Comparison of ENCODE assay signal across 8 cellular contexts in the genomic region with DNA sequence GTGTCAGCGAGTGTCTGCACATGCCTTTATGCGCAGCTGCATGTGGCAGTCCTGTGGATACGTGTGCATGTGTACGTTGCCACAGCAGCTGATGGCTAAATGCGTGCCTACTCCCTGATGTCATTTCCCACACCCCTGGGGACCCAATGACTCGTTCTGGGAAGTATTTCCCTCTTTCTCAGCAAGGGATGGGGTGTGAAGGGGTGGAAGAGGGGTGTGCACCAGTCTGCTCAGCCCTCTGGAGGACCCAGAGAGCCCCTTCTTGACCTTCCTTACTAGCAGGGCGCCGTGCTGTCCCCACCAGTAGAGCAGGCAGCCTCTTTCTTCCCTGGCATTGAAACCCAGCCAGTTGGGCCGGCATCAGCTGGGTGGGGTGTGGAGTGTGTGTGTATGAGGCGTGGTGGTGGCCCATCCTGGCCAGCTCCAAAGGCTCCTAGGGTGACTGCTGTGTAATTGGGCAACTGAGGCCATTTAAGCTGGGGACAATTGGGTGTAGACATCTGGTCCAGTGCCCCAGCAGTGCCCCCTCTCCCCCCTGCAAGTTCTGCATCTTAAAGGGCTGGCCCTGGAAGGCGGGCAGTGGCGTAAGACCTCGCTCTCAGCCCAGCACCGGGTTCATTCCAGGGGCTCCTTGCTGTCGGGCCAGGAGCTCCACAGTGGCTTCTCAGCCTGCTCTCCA. TPM values are rescaled to one million over a fixed set of nuclear protein-coding genes. Genes with fewer than 3 reads are reported as not detected.
DNase-seq lines count a peak whose midpoint lies in the region; ATAC-seq, FAIRE-seq and TF ChIP-seq lines count a peak whose summit lies in the region.

No MANE protein-coding gene starts in this region.

- no peak overlapping the region for H2BK5ac ChIP-seq in mesendoderm (ENCODE audit: low read length)

- TF ChIP-seq CTCF in A549 (IDR thresholded peaks at IDR 0.05) (no peak), coronary artery (IDR thresholded peaks at IDR 0.05) (no peak), GM10248 (IDR thresholded peaks at IDR 0.05; ENCODE audit: control extremely low read depth, extremely low read depth, low read depth, missing control alignments) (no peak)

- H4K8ac ChIP-seq in mesendoderm (ENCODE audit: low read depth, low read length): no peak overlapping the region

- ATAC-seq in A549 (peak; percentile 85), HG03039 (IDR thresholded peaks at IDR 0.05; ENCODE audit: unreplicated experiment) (no peak)
- no peak for ATAC-seq in activated naive CD8-positive, alpha-beta T cell treated with anti-CD3 and anti-CD28 coated beads, Interleukin-2, amount 50 U/mL, for 24 hours

- H3K27me3 Mint-ChIP-seq in activated naive CD8-positive, alpha-beta T cell treated with anti-CD3 and anti-CD28 coated beads, Interleukin-2, amount 50 U/mL, for 24 hours: no peaks in the 10 kb centered on the region

- H3K79me1 ChIP-seq in mesendoderm (ENCODE audit: low read length): no peaks in the 10 kb centered on the region

- H3K23ac ChIP-seq in mesendoderm (ENCODE audit: low read length): no peak overlapping the region

- DNase-seq in A549 (ENCODE audit: low read depth in 1 of 2, low spot score in 1 of 2) (peak; percentile 96 to 98), LoVo (ENCODE audit: low spot score) (peak; percentile 14), coronary artery (ENCODE audit: low spot score) (peak; percentile 95), mesendoderm (peak; percentile 84), GM10248 (ENCODE audit: extremely low spot score) (no peak), G401 (ENCODE audit: low spot score) (no peak)
- DNase-seq in activated naive CD8-positive, alpha-beta T cell treated with anti-CD3 and anti-CD28 coated beads, Interleukin-2, amount 50 U/mL, for 24 hours: no peak

- H3K27ac ChIP-seq in A549 (peak overlapping the region; percentile 70 to 83), coronary artery (peak overlapping the region; percentile 86 to 93), mesendoderm (ENCODE audit: low read depth, low read length) (no peak overlapping the region)

- TF ChIP-seq EP300 in A549 (IDR thresholded peaks at IDR 0.05): peak; percentile 27 to 49; a peak in 3 of 5 replicates

- H3K27ac Mint-ChIP-seq in activated naive CD8-positive, alpha-beta T cell treated with anti-CD3 and anti-CD28 coated beads, Interleukin-2, amount 50 U/mL, for 24 hours: no peak overlapping the region

- H3K9me3 ChIP-seq in A549: no peaks in the 10 kb centered on the region

- POLR2A ChIA-PET in A549 (lab: Yijun Ruan, JAX) (interaction anchor here (0.7 to 2.2 kb wide), 3 partner anchors 20 to 135 kb away, joined by 3 to 14 read pairs (median 3); a partner anchor contains a TSS), GM10248 (lab: Yijun Ruan, JAX) (no interaction called here)

- H4K5ac ChIP-seq in mesendoderm (ENCODE audit: low read length): no peak overlapping the region

- H3K4me1 ChIP-seq in A549 (peaks cover 65% of the 10 kb centered on the region), mesendoderm (ENCODE audit: control insufficient read depth, low read depth, low read length) (peaks cover under 1% of the 10 kb centered on the region)

- no peak overlapping the region for H3K4me3 Mint-ChIP-seq in activated naive CD8-positive, alpha-beta T cell treated with anti-CD3 and anti-CD28 coated beads, Interleukin-2, amount 50 U/mL, for 24 hours

- no peaks in the 10 kb centered on the region for H3K27me3 ChIP-seq in mesendoderm (ENCODE audit: insufficient read depth, low read length, poor library complexity)

- no peak overlapping the region for H2BK15ac ChIP-seq in mesendoderm (replicated peaks; ENCODE audit: low read depth)

- H3K36me3 Mint-ChIP-seq in activated naive CD8-positive, alpha-beta T cell treated with anti-CD3 and anti-CD28 coated beads, Interleukin-2, amount 50 U/mL, for 24 hours (ENCODE audit: low read depth): no peaks in the 10 kb centered on the region

- no peaks in the 10 kb centered on the region for H3K36me3 ChIP-seq in mesendoderm (ENCODE audit: control insufficient read depth, insufficient read depth, low read length)

- CTCF ChIA-PET in A549 (lab: Yijun Ruan, JAX): interaction anchor here (0.8 to 23.4 kb wide), 11 partner anchors 9 to 299 kb away, joined by 3 to 394 read pairs (median 8); a partner anchor contains a TSS
- CTCF ChIA-PET in GM10248 (lab: Yijun Ruan, JAX): no interaction called here

- in situ Hi-C loops in G401 (cut with HindIII; ENCODE audit: low sequenced_read_pairs): no loop called here

- H3K9me3 Mint-ChIP-seq in activated naive CD8-positive, alpha-beta T cell treated with anti-CD3 and anti-CD28 coated beads, Interleukin-2, amount 50 U/mL, for 24 hours: no peaks in the 10 kb centered on the region

- WGBS in A549 (ENCODE audit: missing lambda C conversion rate): 44% methylated on average over 15 of the region's 15 CpGs
- WGBS in mesendoderm (ENCODE audit: extremely low coverage, insufficient coverage, low lambda C conversion rate): no CpG with 5 or more reads among the region's 15 CpGs

- H3K4me2 ChIP-seq in A549 (peak overlapping the region; percentile 55), mesendoderm (ENCODE audit: low read length) (no peak overlapping the region)

- no peak overlapping the region for H3K18ac ChIP-seq in mesendoderm (ENCODE audit: low read length)

- FAIRE-seq in A549 (lab: Jason Lieb, UNC): peak; percentile 98

- peaks cover 1% of the 10 kb centered on the region for H3K4me1 Mint-ChIP-seq in activated naive CD8-positive, alpha-beta T cell treated with anti-CD3 and anti-CD28 coated beads, Interleukin-2, amount 50 U/mL, for 24 hours

- H3K4me3 ChIP-seq in A549 (no peak overlapping the region), coronary artery (peak overlapping the region; percentile 34), mesendoderm (ENCODE audit: low read length) (no peak overlapping the region)

- no peak overlapping the region for H3K4ac ChIP-seq in mesendoderm (ENCODE audit: low read depth, low read length)

- no peak overlapping the region for H3K56ac ChIP-seq in mesendoderm (ENCODE audit: low read length)

- H2AK5ac ChIP-seq in mesendoderm (ENCODE audit: low read length): no peak overlapping the region

- TF ChIP-seq RAD21 in A549 (conservative IDR thresholded peaks at IDR 0.05 in 1 of 2, IDR thresholded peaks at IDR 0.05 in 1 of 2): no peak

- no peak overlapping the region for H3K9ac ChIP-seq in mesendoderm (ENCODE audit: low read length)

- TF ChIP-seq POLR2A in A549 (IDR thresholded peaks at IDR 0.05; ENCODE audit: low read length): no peak

- H3K79me2 ChIP-seq in mesendoderm (ENCODE audit: control insufficient read depth, insufficient read depth, low read length): no peaks in the 10 kb centered on the region

- H2BK120ac ChIP-seq in mesendoderm (ENCODE audit: low read depth, low read length): no peak overlapping the region

TF ChIP-seq in A549, 52 proteins besides CTCF, POLR2A, EP300 and RAD21 (continues in another document):
- TF ChIP-seq TFCP2L1 (CRISPR knock-in tag; IDR thresholded peaks at IDR 0.05) (no peak), HEYL (CRISPR knock-in tag; IDR thresholded peaks at IDR 0.05) (no peak), TP53 (CRISPR knock-in tag; IDR thresholded peaks at IDR 0.05) (no peak), RCOR1 (IDR thresholded peaks at IDR 0.05; ENCODE audit: low read depth, low read length) (no peak)

RNA-seq across cellular contexts. Expression of a gene that starts 19.2 kb away (rescaled TPM):
- polyA plus RNA-seq in A549 (2011; rRNA removed) (8.4 and 10.7 TPM in 2 replicates), A549 (2017; fragmentation: RNase III; extraction: RNeasy Plus Mini Kit Qiagen cat#74134 plus additional on column Dnase treatment) (8.1 to 11.6 TPM (median 11.2 TPM) in 3 replicates)
- polyA plus RNA-seq in A549 (2012; cell fraction: cytosol; rRNA removed): 5.3 and 7.3 TPM in 2 replicates
- 9.0 and 10.2 TPM in 2 replicates for polyA plus RNA-seq in A549 (2012; cell fraction: nucleus; rRNA removed)
- polyA minus RNA-seq in A549 (2011; rRNA and poly(A)+ RNA removed): 19.7 and 21.2 TPM in 2 replicates
- polyA plus RNA-seq in mesendoderm (2013, experiment 1 of 2): 10.5 TPM
- polyA plus RNA-seq in mesendoderm (2013, experiment 2 of 2): 10.4 TPM
- 13.9 and 15.1 TPM in 2 replicates for total RNA-seq in G401 (2014; rRNA removed; shearing (Covaris generic))

RNA-seq across cellular contexts. Expression of a gene that starts 26.9 kb away (rescaled TPM):
- 80.6 and 94.7 TPM in 2 replicates for polyA plus RNA-seq in A549 (2011; rRNA removed)
- polyA plus RNA-seq in A549 (2012; cell fraction: cytosol; rRNA removed): 152 and 188 TPM in 2 replicates
- polyA plus RNA-seq in A549 (2012; cell fraction: nucleus; rRNA removed): 182 and 230 TPM in 2 replicates
- polyA plus RNA-seq in A549 (2017; fragmentation: RNase III; extraction: RNeasy Plus Mini Kit Qiagen cat#74134 plus additional on column Dnase treatment): 87.1 to 90.0 TPM (median 88.6 TPM) in 3 replicates
- 24.8 and 25.0 TPM in 2 replicates for polyA minus RNA-seq in A549 (2011; rRNA and poly(A)+ RNA removed)
- polyA plus RNA-seq in mesendoderm (2013, experiment 1 of 2): 112 TPM
- polyA plus RNA-seq in mesendoderm (2013, experiment 2 of 2): 110 TPM
- 118 and 123 TPM in 2 replicates for total RNA-seq in G401 (2014; rRNA removed; shearing (Covaris generic))

RNA-seq across cellular contexts. Expression of a gene that starts 41.4 kb away (rescaled TPM):
- polyA plus RNA-seq in A549 (2011; rRNA removed) (33.6 and 38.5 TPM in 2 replicates), A549 (2017; fragmentation: RNase III; extraction: RNeasy Plus Mini Kit Qiagen cat#74134 plus additional on column Dnase treatment) (29.2 to 30.1 TPM (median 30.1 TPM) in 3 replicates)
- polyA plus RNA-seq in A549 (2012; cell fraction: cytosol; rRNA removed): 21.7 and 25.1 TPM in 2 replicates
- polyA plus RNA-seq in A549 (2012; cell fraction: nucleus; rRNA removed): 11.1 and 16.7 TPM in 2 replicates
- 16.4 and 18.2 TPM in 2 replicates for polyA minus RNA-seq in A549 (2011; rRNA and poly(A)+ RNA removed)
- polyA plus RNA-seq in mesendoderm (2013, experiment 1 of 2): 23.3 TPM
- polyA plus RNA-seq in mesendoderm (2013, experiment 2 of 2): 23.1 TPM
- 19.3 and 37.4 TPM in 2 replicates for total RNA-seq in G401 (2014; rRNA removed; shearing (Covaris generic))

RNA-seq across cellular contexts. Expression of a gene that starts 45.7 kb away (rescaled TPM):
- 0.01 TPM in 2 replicates for polyA plus RNA-seq in A549 (2011; rRNA removed)
- 0.01 and 0.03 TPM in 2 replicates for polyA plus RNA-seq in A549 (2012; cell fraction: cytosol; rRNA removed)
- 0.05 and 0.12 TPM in 2 replicates for polyA plus RNA-seq in A549 (2012; cell fraction: nucleus; rRNA removed)
- 0.01 to 0.06 TPM (median 0.04 TPM) in 3 replicates for polyA plus RNA-seq in A549 (2017; fragmentation: RNase III; extraction: RNeasy Plus Mini Kit Qiagen cat#74134 plus additional on column Dnase treatment)
- not detected in 2 replicates for polyA minus RNA-seq in A549 (2011; rRNA and poly(A)+ RNA removed)
- 0.34 TPM for polyA plus RNA-seq in mesendoderm (2013, experiment 1 of 2)
- polyA plus RNA-seq in mesendoderm (2013, experiment 2 of 2): 0.35 TPM
- 32.3 and 34.4 TPM in 2 replicates for total RNA-seq in G401 (2014; rRNA removed; shearing (Covaris generic))

Comparison
In these comparisons a context has a peak if more than half of its experiments do, and no peak if none do; other contexts are left out.
1. ATAC-seq: peak in A549 (2 of 2); none in activated naive CD8-positive, alpha-beta T cell treated with anti-CD3 and anti-CD28 coated beads, Interleukin-2, amount 50 U/mL, for 24 hours (single experiment) and HG03039 (single experiment).
2. DNase-seq: peak in A549 (2 of 2), LoVo (single experiment), coronary artery (single experiment) and mesendoderm (single experiment); none in GM10248 (single experiment), activated naive CD8-positive, alpha-beta T cell treated with anti-CD3 and anti-CD28 coated beads, Interleukin-2, amount 50 U/mL, for 24 hours (single experiment) and G401 (single experiment).